Comparison of ENCODE assay signal across 8 cellular contexts in the genomic region with DNA sequence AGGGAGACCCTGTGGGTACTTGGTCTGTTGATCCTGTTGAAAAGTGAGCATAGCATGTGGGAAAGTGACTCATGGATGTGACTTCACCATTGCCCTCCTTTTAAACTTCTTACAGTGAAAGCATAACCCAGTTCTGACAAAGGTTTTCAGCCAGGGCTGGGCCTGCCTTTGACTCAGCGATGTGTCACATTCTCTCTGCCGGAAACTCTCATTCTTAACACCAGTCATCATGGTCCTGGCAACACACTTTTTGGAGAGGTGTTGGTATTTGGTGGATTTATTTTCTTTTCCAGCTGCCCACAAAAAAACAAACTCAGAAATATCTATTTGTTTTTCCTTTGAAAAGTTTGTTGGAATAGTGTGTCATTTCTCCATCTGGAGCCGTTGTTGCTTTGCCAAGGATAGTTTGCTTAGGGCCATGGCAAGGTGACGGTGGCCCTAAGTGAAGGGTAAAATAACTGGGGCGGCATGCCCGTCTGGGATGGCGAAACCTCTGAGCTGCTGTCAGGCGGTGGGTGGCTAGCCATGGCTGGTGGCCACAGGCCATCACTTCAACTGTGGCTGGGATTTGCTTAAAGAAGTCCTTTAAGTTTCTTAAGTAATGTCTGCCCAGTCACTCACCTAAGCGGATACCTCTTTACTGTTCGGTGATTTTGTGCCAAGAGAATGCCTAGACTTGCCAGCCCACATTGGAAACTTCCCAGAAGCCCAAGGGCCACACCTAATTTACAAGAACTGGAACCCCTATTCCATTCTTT.
DNase-seq lines count a peak whose midpoint lies in the region; ATAC-seq and TF ChIP-seq lines count a peak whose summit lies in the region.

No MANE protein-coding gene starts in this region.

- H3K79me2 ChIP-seq in SU-DHL-6 (ENCODE audit: insufficient read depth, low read length), result peaks cover 85% of the 10 kb centered on the region
- no peaks in the 10 kb centered on the region for H3K79me2 ChIP-seq in smooth muscle cell (ENCODE audit: low read depth)

- DNase-seq in activated CD4-positive, alpha-beta T cell treated with anti-CD3 and anti-CD28 coated beads, Interleukin-2, amount 50 U/mL, for 48 hours, result peak; percentile 36 to 57
- no peak for DNase-seq in activated CD4-positive, alpha-beta T cell treated with anti-CD3 and anti-CD28 coated beads for 1 hour
- DNase-seq in foreskin fibroblast (peak; percentile 98 to 99), smooth muscle cell (lab: John Stamatoyannopoulos, UW; ENCODE audit: unreplicated experiment) (peak; percentile 9), germinal center (ENCODE audit: low spot score) (no peak), medulla oblongata (ENCODE audit: extremely low spot score) (no peak)

- H3K9me3 ChIP-seq in SU-DHL-6 (ENCODE audit: insufficient read depth, low read length), result no peaks in the 10 kb centered on the region; the same call in 1 of the 2 replicates
- H3K9me3 ChIP-seq in smooth muscle cell (replicated peaks; ENCODE audit: low read depth), result no peaks in the 10 kb centered on the region

- no peak overlapping the region for H3K4me2 ChIP-seq in SU-DHL-6 (ENCODE audit: low read depth, low read length, poor library complexity, severe bottlenecking)
- H3K4me2 ChIP-seq in smooth muscle cell, result peak overlapping the region; percentile 59

- H2AFZ ChIP-seq in SU-DHL-6 (ENCODE audit: low read depth, low read length, severe bottlenecking) (no peak overlapping the region), smooth muscle cell (ENCODE audit: low read depth) (no peak overlapping the region)

- H3K36me3 ChIP-seq in SU-DHL-6 (ENCODE audit: low read length) (peaks cover 1% of the 10 kb centered on the region; the same call in 1 of the 2 replicates), smooth muscle cell (ENCODE audit: low read depth) (no peaks in the 10 kb centered on the region)

- ATAC-seq in GM21423 (IDR thresholded peaks at IDR 0.05; ENCODE audit: unreplicated experiment), result no peak

- H3K27me3 ChIP-seq in SU-DHL-6 (ENCODE audit: low read length) (no peaks in the 10 kb centered on the region), smooth muscle cell (ENCODE audit: low read depth) (no peaks in the 10 kb centered on the region)

- peak overlapping the region; percentile 98 for H3K27ac ChIP-seq in SU-DHL-6 (ENCODE audit: low read depth, low read length)
- peak overlapping the region; percentile 96 for H3K27ac ChIP-seq in smooth muscle cell (ENCODE audit: low read depth)

- no peak overlapping the region for H3K4me3 ChIP-seq in SU-DHL-6 (ENCODE audit: insufficient read depth, low read length, poor library complexity, severe bottlenecking)
- no peak overlapping the region for H3K4me3 ChIP-seq in foreskin fibroblast (ENCODE audit: low read depth in 1 of 2, low read length in 2 of 2)
- H3K4me3 ChIP-seq in smooth muscle cell, result no peak overlapping the region

- TF ChIP-seq CTCF in SU-DHL-6 (IDR thresholded peaks at IDR 0.05; ENCODE audit: insufficient read depth, low read length, poor library complexity, severe bottlenecking) (no peak), foreskin fibroblast (IDR thresholded peaks at IDR 0.05; ENCODE audit: low read depth, low read length) (no peak), smooth muscle cell (IDR thresholded peaks at IDR 0.05; ENCODE audit: borderline replicate concordance, insufficient read depth, poor library complexity, severe bottlenecking) (no peak)

- WGBS in smooth muscle cell (ENCODE audit: low lambda C conversion rate), result 54% methylated on average over 10 of the region's 10 CpGs

- H3K9me2 ChIP-seq in SU-DHL-6 (replicated peaks; ENCODE audit: insufficient read depth, low read length), result no peaks in the 10 kb centered on the region

- H3K9ac ChIP-seq in SU-DHL-6 (ENCODE audit: low read length), result no peak overlapping the region
- peak overlapping the region; percentile 82 for H3K9ac ChIP-seq in smooth muscle cell (ENCODE audit: low read depth)

- no peaks in the 10 kb centered on the region for H4K20me1 ChIP-seq in SU-DHL-6 (ENCODE audit: low read depth, low read length)
- no peaks in the 10 kb centered on the region for H4K20me1 ChIP-seq in smooth muscle cell (ENCODE audit: low read depth)

- H3K4me1 ChIP-seq in smooth muscle cell (ENCODE audit: low read depth), result peaks cover 6% of the 10 kb centered on the region

- H3F3A ChIP-seq in SU-DHL-6 (ENCODE audit: insufficient read depth) (peaks cover 52% of the 10 kb centered on the region), smooth muscle cell (ENCODE audit: low read depth) (peaks cover 22% of the 10 kb centered on the region)

Comparison
In these comparisons a context has a peak if more than half of its experiments do, and no peak if none do; other contexts are left out.
1. DNase-seq: peak in activated CD4-positive, alpha-beta T cell treated with anti-CD3 and anti-CD28 coated beads, Interleukin-2, amount 50 U/mL, for 48 hours (2 of 2), foreskin fibroblast (2 of 2) and smooth muscle cell (single experiment); none in activated CD4-positive, alpha-beta T cell treated with anti-CD3 and anti-CD28 coated beads for 1 hour (single experiment), germinal center (single experiment) and medulla oblongata (single experiment).